ENCODE assay signal across 8 cellular contexts in the genomic region with DNA sequence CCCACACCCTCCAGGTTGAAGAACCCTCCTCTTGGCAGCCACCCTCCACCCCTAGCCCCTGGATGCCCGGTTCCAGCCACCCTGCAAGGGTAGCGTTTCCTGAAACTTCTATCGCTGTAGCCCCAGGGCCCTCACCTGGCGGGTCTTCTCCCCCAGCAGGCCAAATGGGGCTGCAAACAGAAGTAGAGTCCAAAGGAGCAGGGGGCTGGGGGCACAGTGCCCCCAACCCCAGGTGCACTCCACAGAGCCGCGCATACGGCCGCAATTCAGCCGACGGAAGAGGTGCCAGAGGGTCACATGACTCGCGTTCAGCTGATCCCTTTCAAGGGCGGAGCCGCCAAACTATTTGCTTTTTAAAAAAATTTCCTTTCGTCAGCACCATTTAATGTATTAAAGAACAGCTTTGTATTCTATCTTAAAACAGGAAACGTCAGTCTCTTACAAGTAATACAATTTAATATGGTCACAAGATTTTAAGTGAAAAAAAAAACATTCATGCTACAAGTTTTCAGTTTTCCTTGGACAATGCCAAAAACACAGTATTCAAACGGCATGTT. TPM values are rescaled to one million over a fixed set of nuclear protein-coding genes. Genes with fewer than 3 reads are reported as not detected.
DNase-seq lines count a peak whose midpoint lies in the region; ATAC-seq lines count a peak whose summit lies in the region.

A gene with protein sequence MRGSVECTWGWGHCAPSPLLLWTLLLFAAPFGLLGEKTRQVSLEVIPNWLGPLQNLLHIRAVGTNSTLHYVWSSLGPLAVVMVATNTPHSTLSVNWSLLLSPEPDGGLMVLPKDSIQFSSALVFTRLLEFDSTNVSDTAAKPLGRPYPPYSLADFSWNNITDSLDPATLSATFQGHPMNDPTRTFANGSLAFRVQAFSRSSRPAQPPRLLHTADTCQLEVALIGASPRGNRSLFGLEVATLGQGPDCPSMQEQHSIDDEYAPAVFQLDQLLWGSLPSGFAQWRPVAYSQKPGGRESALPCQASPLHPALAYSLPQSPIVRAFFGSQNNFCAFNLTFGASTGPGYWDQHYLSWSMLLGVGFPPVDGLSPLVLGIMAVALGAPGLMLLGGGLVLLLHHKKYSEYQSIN (minus strand): TSS at position 289 of the 557 bp plus-strand sequence. CDS start 34 bp downstream, at position 255.

- intact Hi-C loops in naive thymus-derived CD4-positive, alpha-beta T cell (cut with micrococcal nuclease): loop anchor here (1.0 kb wide), 2 partner anchors 13 to 43 kb away; partner anchors contain the start of genes SMG5 (in 2 of the 2), CCT3 (in 1 of the 2) and TSACC (in 1 of the 2)

- POLR2A ChIA-PET in naive thymus-derived CD4-positive, alpha-beta T cell (lab: Charles Lee): interaction anchor here (1.4 to 3.2 kb wide), 2 partner anchors 12 to 38 kb away, joined by 3 to 26 read pairs; partner anchors contain the start of genes SMG5 and TMEM79

- DNase-seq in DMS53 treated with DMSO at 0.1 percent for 48 hours (lab: John Stamatoyannopoulos, UW; ENCODE audit: unreplicated experiment): peak; percentile 50
- DNase-seq in HT-29 (ENCODE audit: low spot score): peak; percentile 58
- DNase-seq in RPMI7951 (ENCODE audit: low read depth): peak; percentile 60
- DNase-seq in activated effector memory CD4-positive, alpha-beta T cell treated with anti-CD3 and anti-CD28 coated beads, Interleukin-2, amount 50 U/mL, for 16 hours: peak; percentile 85
- peak; percentile 49 for DNase-seq in fibroblast of the conjunctiva (ENCODE audit: low read depth)
- peak in 8 of 9 donors; percentile 53 to 68 (median 61) for DNase-seq in naive thymus-derived CD4-positive, alpha-beta T cell
- DNase-seq in stimulated activated naive CD8-positive, alpha-beta T cell treated with anti-CD3 and anti-CD28 coated beads, Interleukin-15, amount 100 ng/mL, for 72 hours: peak; percentile 41 to 47

- ATAC-seq in naive thymus-derived CD4-positive, alpha-beta T cell: peak; percentile 85
- peak; percentile 89 for ATAC-seq in stimulated activated naive CD8-positive, alpha-beta T cell treated with anti-CD3 and anti-CD28 coated beads, Interleukin-15, amount 100 ng/mL, for 72 hours
- ATAC-seq in GM21360 (IDR thresholded peaks at IDR 0.05; ENCODE audit: unreplicated experiment): no peak

- H3K27me3 ChIP-seq in naive thymus-derived CD4-positive, alpha-beta T cell (ENCODE audit: control insufficient read depth in 2 of 2, insufficient read depth in 2 of 2, low read length in 2 of 2): no peaks in the 10 kb centered on the region

- H3K27me3 Mint-ChIP-seq in naive thymus-derived CD4-positive, alpha-beta T cell: no peaks in the 10 kb centered on the region
- H3K27me3 Mint-ChIP-seq in stimulated activated naive CD8-positive, alpha-beta T cell treated with anti-CD3 and anti-CD28 coated beads, Interleukin-15, amount 100 ng/mL, for 72 hours: no peaks in the 10 kb centered on the region

- H3K4me1 ChIP-seq in naive thymus-derived CD4-positive, alpha-beta T cell (ENCODE audit: control insufficient read depth in 2 of 2, insufficient read depth in 2 of 2, low read length in 2 of 2): peaks cover 9 to 13% of the 10 kb centered on the region in 2 donors

- H3K27ac ChIP-seq in naive thymus-derived CD4-positive, alpha-beta T cell (ENCODE audit: low read depth, low read length): peak within 1 kb of the TSS; percentile 76

- CTCF ChIA-PET in naive thymus-derived CD4-positive, alpha-beta T cell (lab: Charles Lee): interaction anchor here (1.2 kb wide), 1 partner anchor 12 kb away, joined by 3 read pairs; the partner anchor contains the start of gene TMEM79

- no peaks in the 10 kb centered on the region for H3K9me3 Mint-ChIP-seq in naive thymus-derived CD4-positive, alpha-beta T cell
- no peaks in the 10 kb centered on the region for H3K9me3 Mint-ChIP-seq in stimulated activated naive CD8-positive, alpha-beta T cell treated with anti-CD3 and anti-CD28 coated beads, Interleukin-15, amount 100 ng/mL, for 72 hours

- H3K4me3 ChIP-seq in naive thymus-derived CD4-positive, alpha-beta T cell (ENCODE audit: low read length): peak within 1 kb of the TSS; percentile 86

- H3K4me1 Mint-ChIP-seq in naive thymus-derived CD4-positive, alpha-beta T cell: peaks cover 7 to 34% (median 24%) of the 10 kb centered on the region in 7 donors
- peaks cover 14% of the 10 kb centered on the region for H3K4me1 Mint-ChIP-seq in stimulated activated naive CD8-positive, alpha-beta T cell treated with anti-CD3 and anti-CD28 coated beads, Interleukin-15, amount 100 ng/mL, for 72 hours

- peaks cover 0 to 3% (median 0%) of the 10 kb centered on the region in 5 donors for H3K36me3 Mint-ChIP-seq in naive thymus-derived CD4-positive, alpha-beta T cell

- peak within 1 kb of the TSS; percentile 78 to 95 (median 80) for H3K27ac Mint-ChIP-seq in naive thymus-derived CD4-positive, alpha-beta T cell
- peak within 1 kb of the TSS; percentile 84 to 97 for H3K27ac Mint-ChIP-seq in stimulated activated naive CD8-positive, alpha-beta T cell treated with anti-CD3 and anti-CD28 coated beads, Interleukin-15, amount 100 ng/mL, for 72 hours

- H3K9me3 ChIP-seq in naive thymus-derived CD4-positive, alpha-beta T cell (ENCODE audit: control insufficient read depth in 2 of 3, low read length in 3 of 3): no peaks in the 10 kb centered on the region

- H3K36me3 ChIP-seq in naive thymus-derived CD4-positive, alpha-beta T cell (ENCODE audit: control insufficient read depth in 2 of 3, insufficient read depth in 3 of 3, low read length in 3 of 3): peaks cover 0 to 23% (median 0%) of the 10 kb centered on the region in 3 experiments

- H3K4me3 Mint-ChIP-seq in naive thymus-derived CD4-positive, alpha-beta T cell: peak within 1 kb of the TSS; percentile 88 to 96 (median 91)
- peak within 1 kb of the TSS; percentile 94 to 95 for H3K4me3 Mint-ChIP-seq in stimulated activated naive CD8-positive, alpha-beta T cell treated with anti-CD3 and anti-CD28 coated beads, Interleukin-15, amount 100 ng/mL, for 72 hours

RNA-seq across cellular contexts. Expression of the gene that starts here (rescaled TPM):
- total RNA-seq in HT-29 (2014; rRNA removed; shearing (Covaris generic)): 75.3 and 78.6 TPM in 2 replicates
- total RNA-seq in RPMI7951 (2014; rRNA removed; shearing (Covaris generic)): 55.8 and 70.2 TPM in 2 replicates
- total RNA-seq in naive thymus-derived CD4-positive, alpha-beta T cell: 10 to 100 TPM; 21.0 to 40.4 (median 24.5) TPM
- polyA plus RNA-seq in naive thymus-derived CD4-positive, alpha-beta T cell: 10 to 100 TPM; 17.6 to 19.3 TPM
